In the genomic region with DNA sequence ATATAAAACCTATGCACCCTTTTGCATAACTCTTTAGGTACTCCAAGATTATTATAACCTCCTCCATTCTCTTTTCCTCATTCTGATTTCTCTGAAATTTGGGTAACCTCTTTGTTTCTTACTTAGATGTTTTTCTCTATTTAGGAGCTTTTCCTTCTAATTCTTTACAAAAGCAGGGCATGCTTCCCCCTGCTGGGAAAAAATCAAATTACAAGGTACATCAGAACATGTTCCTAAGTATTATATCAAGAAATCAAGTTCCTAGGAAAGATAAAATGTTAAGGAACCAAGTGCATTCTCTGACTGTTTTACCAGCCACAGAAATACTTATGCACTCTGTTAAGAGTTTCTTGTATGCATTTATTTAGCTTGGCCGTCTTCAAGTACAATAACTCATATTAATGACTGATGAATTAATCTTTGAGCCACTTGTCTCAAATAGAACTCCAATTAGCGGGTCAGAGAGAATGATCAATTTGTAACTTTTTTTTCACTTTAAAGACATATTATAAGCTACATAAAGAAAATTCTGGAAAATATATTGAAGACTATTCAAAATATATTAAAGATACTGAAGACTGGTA, we compare ENCODE assay signal across 8 cellular contexts. TPM values are rescaled to one million over a fixed set of nuclear protein-coding genes. Genes with fewer than 3 reads are reported as not detected.
DNase-seq lines count a peak whose midpoint lies in the region; ATAC-seq, FAIRE-seq and TF ChIP-seq lines count a peak whose summit lies in the region.

No MANE protein-coding gene starts in this region.

- no peak overlapping the region for H3K4me2 ChIP-seq in HepG2 (ENCODE audit: low read depth, low read length)

- no peaks in the 10 kb centered on the region for H4K20me1 ChIP-seq in HepG2 (ENCODE audit: insufficient read depth, low read length)

- H3K27me3 ChIP-seq in HepG2 (ENCODE audit: control insufficient read depth in 1 of 2, insufficient read depth in 2 of 2, low read length in 2 of 2): peaks cover 2 to 13% of the 10 kb centered on the region in 2 experiments; a peak in 4 of 5 replicates

- H3K4me1 Mint-ChIP-seq in activated B cell treated with CpG ODN at 0.5 μM for 24 hours: peaks cover 36% of the 10 kb centered on the region
- peaks cover 0 to 4% of the 10 kb centered on the region in 2 donors for H3K4me1 Mint-ChIP-seq in natural killer cell treated with Interleukin-12 subunit alpha and Interleukin-12 subunit beta and Interleukin-15 and Interleukin-18, amount 100 ng/mL, for 72 hours (ENCODE audit: low read depth in 2 of 2)

- in situ Hi-C loops in Caki2 (cut with HindIII; ENCODE audit: low pct_unique_long_range_greater_than_20kb, low sequenced_read_pairs): no loop called here
- in situ Hi-C loops in KBM-7 (cut with MboI; ENCODE audit: low pct_unique_long_range_greater_than_20kb, low sequenced_read_pairs): no loop called here
- in situ Hi-C loops in HepG2 (cut with HindIII; ENCODE audit: extremely low pct_ligation_motif_present, low pct_unique_long_range_greater_than_20kb): no loop called here

- DNase-seq in Caki2 (ENCODE audit: low read depth): peak; percentile 26
- DNase-seq in KBM-7: peak; percentile 77
- no peak for DNase-seq in activated B cell treated with CpG ODN at 0.5 μM for 24 hours
- peak; percentile 50 for DNase-seq in HepG2 (ENCODE audit: low spot score)
- no peak for DNase-seq in stimulated activated CD4-positive, alpha-beta T cell treated with anti-CD3 and anti-CD28 coated beads, Interleukin-4, amount 100 ng/mL, for 24 hours
- DNase-seq in natural killer cell treated with Interleukin-12 subunit alpha and Interleukin-12 subunit beta and Interleukin-15 and Interleukin-18, amount 100 ng/mL, for 72 hours (ENCODE audit: low spot score): no peak
- no peak for DNase-seq in GM12892 (ENCODE audit: insufficient read length)

- no peak overlapping the region for H3K27ac Mint-ChIP-seq in activated B cell treated with CpG ODN at 0.5 μM for 24 hours
- no peak overlapping the region for H3K27ac Mint-ChIP-seq in natural killer cell treated with Interleukin-12 subunit alpha and Interleukin-12 subunit beta and Interleukin-15 and Interleukin-18, amount 100 ng/mL, for 72 hours

- TF ChIP-seq RAD21 in HepG2 (CRISPR knock-in tag; IDR thresholded peaks at IDR 0.05): no peak

- no peak overlapping the region for H2AFZ ChIP-seq in HepG2 (ENCODE audit: low read length)

- intact Hi-C loops in activated B cell treated with CpG ODN at 0.5 μM for 24 hours (cut with micrococcal nuclease) (loop anchor here (1.0 to 5.0 kb wide), 3 partner anchors 132 to 475 kb away; no protein-coding TSS in a partner anchor), HepG2 (cut with micrococcal nuclease; ENCODE audit: unreplicated experiment) (loop anchor here (1.0 to 2.0 kb wide), 2 partner anchors 397 to 475 kb away; no protein-coding TSS in a partner anchor)

- H3K4me3 ChIP-seq in HepG2 (replicated peaks in 1 of 3; ENCODE audit: insufficient read depth in 1 of 3, low read depth in 2 of 3, low read length in 3 of 3): no peak overlapping the region

- H3K9me3 ChIP-seq in HepG2 (ENCODE audit: low read length): no peaks in the 10 kb centered on the region

- no peaks in the 10 kb centered on the region for H3K4me1 ChIP-seq in HepG2 (ENCODE audit: insufficient read depth, low read length)

- TF ChIP-seq CTCF in activated B cell treated with CpG ODN at 0.5 μM for 24 hours (IDR thresholded peaks at IDR 0.05) (no peak), HepG2 (CRISPR knock-in tag; IDR thresholded peaks at IDR 0.05) (peak; percentile 46; the same call in 1 of the 2 replicates)

- H3K4me3 Mint-ChIP-seq in activated B cell treated with CpG ODN at 0.5 μM for 24 hours: peak overlapping the region; percentile 16
- H3K4me3 Mint-ChIP-seq in natural killer cell treated with Interleukin-12 subunit alpha and Interleukin-12 subunit beta and Interleukin-15 and Interleukin-18, amount 100 ng/mL, for 72 hours: no peak overlapping the region

- CTCF ChIA-PET in activated B cell treated with CpG ODN at 0.5 μM for 24 hours (lab: Charles Lee): interaction anchor here (0.6 to 3.2 kb wide), 17 partner anchors 10 to 474 kb away, joined by 3 to 26 read pairs (median 4); no protein-coding TSS in a partner anchor
- CTCF ChIA-PET in HepG2 (lab: Yijun Ruan, JAX; ENCODE audit: low intra/inter-chr PET ratio, low total read pairs): interaction anchor here (1.5 kb wide), 1 partner anchor 475 kb away, joined by 6 read pairs; no protein-coding TSS in a partner anchor

- H3K9me3 Mint-ChIP-seq in activated B cell treated with CpG ODN at 0.5 μM for 24 hours: no peaks in the 10 kb centered on the region
- H3K9me3 Mint-ChIP-seq in natural killer cell treated with Interleukin-12 subunit alpha and Interleukin-12 subunit beta and Interleukin-15 and Interleukin-18, amount 100 ng/mL, for 72 hours: peaks cover 9% of the 10 kb centered on the region

- ATAC-seq in activated B cell treated with CpG ODN at 0.5 μM for 24 hours (ENCODE audit: low read depth): no peak
- ATAC-seq in HepG2: no peak
- no peak for ATAC-seq in GM19035 (IDR thresholded peaks at IDR 0.05; ENCODE audit: unreplicated experiment)
- no peak for ATAC-seq in natural killer cell treated with Interleukin-12 subunit alpha and Interleukin-12 subunit beta and Interleukin-15 and Interleukin-18, amount 100 ng/mL, for 72 hours

- H3K36me3 ChIP-seq in HepG2 (replicated peaks in 1 of 2; ENCODE audit: control insufficient read depth in 1 of 2, insufficient read depth in 2 of 2, low read length in 2 of 2): no peaks in the 10 kb centered on the region

- TF ChIP-seq EP300 in HepG2 (IDR thresholded peaks at IDR 0.05; ENCODE audit: low read depth in 2 of 2, low read length in 2 of 2) (no peak), HepG2 (CRISPR knock-in tag; IDR thresholded peaks at IDR 0.05; ENCODE audit: borderline replicate concordance) (no peak)

- no peak overlapping the region for H3K9ac ChIP-seq in HepG2 (ENCODE audit: insufficient read depth, low read depth, low read length)

- 2% methylated on average over 2 of the region's 2 CpGs for WGBS in HepG2 (ENCODE audit: low lambda C conversion rate)

- H3K79me2 ChIP-seq in HepG2 (ENCODE audit: insufficient read depth, low read length): no peaks in the 10 kb centered on the region

- BruUV-seq in HepG2 (replicated peaks; lab: Mats Ljungman, UMichigan): no TSS peak

- H3K27ac ChIP-seq in HepG2 (ENCODE audit: extremely low read length, insufficient read depth, low read length): no peak overlapping the region

- no peak for TF ChIP-seq POLR2A in HepG2 (IDR thresholded peaks at IDR 0.05; ENCODE audit: insufficient read depth in 1 of 2, low read depth in 2 of 2, low read length in 2 of 2)
- no peak for TF ChIP-seq POLR2A in GM12892 (IDR thresholded peaks at IDR 0.05; ENCODE audit: low read depth, low read length)

- peaks cover 11% of the 10 kb centered on the region for H3K36me3 Mint-ChIP-seq in activated B cell treated with CpG ODN at 0.5 μM for 24 hours (ENCODE audit: low read depth)
- no peaks in the 10 kb centered on the region for H3K36me3 Mint-ChIP-seq in natural killer cell treated with Interleukin-12 subunit alpha and Interleukin-12 subunit beta and Interleukin-15 and Interleukin-18, amount 100 ng/mL, for 72 hours

- no peaks in the 10 kb centered on the region for H3K27me3 Mint-ChIP-seq in activated B cell treated with CpG ODN at 0.5 μM for 24 hours
- peaks cover 0 to 14% of the 10 kb centered on the region in 2 donors for H3K27me3 Mint-ChIP-seq in natural killer cell treated with Interleukin-12 subunit alpha and Interleukin-12 subunit beta and Interleukin-15 and Interleukin-18, amount 100 ng/mL, for 72 hours

- POLR2A ChIA-PET in activated B cell treated with CpG ODN at 0.5 μM for 24 hours (lab: Charles Lee) (no interaction called here), HepG2 (lab: Yijun Ruan, JAX) (no interaction called here)

- no peak for FAIRE-seq in HepG2 (lab: Jason Lieb, UNC)
- no peak for FAIRE-seq in GM12892 (lab: Jason Lieb, UNC)

TF ChIP-seq in HepG2, 621 proteins besides CTCF, POLR2A, EP300 and RAD21:
- TF ChIP-seq STAG1 (CRISPR knock-in tag; IDR thresholded peaks at IDR 0.05): peak; percentile 51
- TF ChIP-seq KAT2B (IDR thresholded peaks at IDR 0.05; ENCODE audit: borderline replicate concordance, low read depth, low read length): no peak
TF ChIP-seq in HepG2: peak in this region for 1.

RNA-seq across cellular contexts. Expression of a gene that starts 2.1 kb away (rescaled TPM):
- not detected in 2 replicates for total RNA-seq in Caki2 (2014; rRNA removed; shearing (Covaris generic); ENCODE audit: low replicate concordance)
- total RNA-seq in activated B cell treated with CpG ODN at 0.5 μM for 24 hours (5.5 and 6.9 TPM in 2 replicates), HepG2 (2016; rRNA removed; fragmentation: Illumina TruSeq; extraction: Trizol) (not detected in 2 replicates)
- not detected in 2 replicates for total RNA-seq in HepG2 (2016; cell fraction: cytosol; rRNA removed; fragmentation: Illumina TruSeq; extraction: Trizol; ENCODE audit: low read depth)
- total RNA-seq in HepG2 (2016; cell fraction: insoluble cytoplasmic fraction; rRNA removed; fragmentation: Illumina TruSeq; extraction: Trizol): not detected in 2 replicates
- not detected in 2 replicates for total RNA-seq in HepG2 (2016; cell fraction: membrane; rRNA removed; fragmentation: Illumina TruSeq; extraction: Trizol)
- not detected in 2 replicates for total RNA-seq in HepG2 (2016; cell fraction: nucleus; rRNA removed; fragmentation: Illumina TruSeq; extraction: Trizol)
- polyA plus RNA-seq in HepG2 (2011; rRNA removed): not detected in 2 replicates
- not detected in 2 replicates for polyA plus RNA-seq in HepG2 (2011; cell fraction: cytosol; rRNA removed)
- polyA plus RNA-seq in HepG2 (2011; cell fraction: nucleus; rRNA removed): not detected in 2 replicates
- polyA plus RNA-seq in HepG2 (2012): not detected in 2 replicates
- polyA plus RNA-seq in HepG2 (2016; cell fraction: cytosol; fragmentation: Illumina TruSeq; extraction: Trizol; ENCODE audit: low read depth): not detected in 2 replicates
- not detected in 2 replicates for polyA plus RNA-seq in HepG2 (2016; cell fraction: insoluble cytoplasmic fraction; fragmentation: Illumina TruSeq; extraction: Trizol; ENCODE audit: low read depth)
- not detected in 2 replicates for polyA plus RNA-seq in HepG2 (2016; cell fraction: membrane; fragmentation: Illumina TruSeq; extraction: Trizol; ENCODE audit: low read depth)
- polyA plus RNA-seq in HepG2 (2016; cell fraction: nucleus; fragmentation: Illumina TruSeq; extraction: Trizol; ENCODE audit: insufficient read depth, low read depth): not detected in 2 replicates
- not detected in 2 replicates for polyA minus RNA-seq in HepG2 (2011; rRNA and poly(A)+ RNA removed; ENCODE audit: low replicate concordance)
- not detected in 2 replicates for polyA minus RNA-seq in HepG2 (2011; cell fraction: cytosol; rRNA and poly(A)+ RNA removed)
- not detected in 2 replicates for polyA minus RNA-seq in HepG2 (2011; cell fraction: nucleus; rRNA and poly(A)+ RNA removed)
- under 1 TPM in 1 of 2 donors, not detected in 1; 0.36 TPM for total RNA-seq in natural killer cell treated with Interleukin-12 subunit alpha and Interleukin-12 subunit beta and Interleukin-15 and Interleukin-18, amount 100 ng/mL, for 72 hours
- not detected for polyA plus RNA-seq in GM12892 (2012; ENCODE audit: missing spikeins)

Comparison
In these comparisons a context has a peak if more than half of its experiments do, and no peak if none do; other contexts are left out.
1. DNase-seq: peak in Caki2 (single experiment), KBM-7 (single experiment) and HepG2 (single experiment); none in activated B cell treated with CpG ODN at 0.5 μM for 24 hours (single experiment), stimulated activated CD4-positive, alpha-beta T cell treated with anti-CD3 and anti-CD28 coated beads, Interleukin-4, amount 100 ng/mL, for 24 hours (single experiment), natural killer cell treated with Interleukin-12 subunit alpha and Interleukin-12 subunit beta and Interleukin-15 and Interleukin-18, amount 100 ng/mL, for 72 hours (single experiment) and GM12892 (single experiment).